In the genomic region with DNA sequence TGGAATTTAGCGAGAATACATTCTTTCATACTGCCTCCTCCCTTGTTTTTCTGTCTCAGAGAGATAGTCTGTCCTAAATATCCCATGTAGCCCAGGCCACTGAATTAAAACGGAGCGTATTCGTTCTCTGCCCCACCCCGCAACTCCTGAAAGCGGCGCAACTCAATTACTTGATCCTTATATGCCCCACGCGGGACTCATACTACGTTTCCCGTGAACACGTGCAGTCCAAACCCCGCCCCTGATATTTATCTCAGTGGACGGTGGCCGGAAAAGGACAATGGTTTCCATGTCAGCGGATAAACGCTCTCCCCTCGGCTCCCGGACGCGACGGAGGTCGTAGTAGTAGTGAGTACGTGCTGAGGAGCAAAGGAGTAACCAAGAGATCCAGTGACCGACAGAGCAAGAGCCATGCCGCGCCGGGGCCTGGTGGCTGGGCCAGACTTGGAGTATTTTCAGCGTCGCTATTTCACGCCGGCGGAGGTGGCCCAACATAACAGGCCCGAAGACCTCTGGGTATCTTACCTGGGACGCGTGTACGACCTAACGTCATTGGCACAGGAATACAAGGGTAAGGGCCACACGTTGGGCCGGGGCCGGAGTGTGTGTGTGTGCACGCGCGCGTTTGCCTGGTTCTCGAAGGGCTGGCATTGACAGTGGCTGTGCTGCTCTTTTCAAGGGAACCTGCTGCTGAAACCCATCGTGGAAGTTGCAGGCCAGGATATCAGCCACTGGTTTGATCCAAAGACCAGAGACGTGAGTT, we compare ENCODE assay signal across 8 cellular contexts. TPM values are rescaled to one million over a fixed set of nuclear protein-coding genes. Genes with fewer than 3 reads are reported as not detected.
A peak's percentile ranks its signal among the peaks of the same experiment; 100 is the strongest.
DNase-seq lines count a peak whose midpoint lies in the region; ATAC-seq and TF ChIP-seq lines count a peak whose summit lies in the region.

Gene CYB5D1 (plus strand): TSS at position 280 of the 763 bp plus-strand sequence. CDS start 132 bp downstream, at position 412.

- peak within 1 kb of the TSS; percentile 79 for H3K4me3 ChIP-seq in HUES6 (ENCODE audit: low read depth, low read length)
- peak within 1 kb of the TSS; percentile 71 to 93 (median 86) for H3K4me3 ChIP-seq in fibroblast of lung (replicated peaks in 1 of 4; ENCODE audit: control extremely low read depth in 1 of 4, insufficient read depth in 1 of 4, low read depth in 3 of 4, low read length in 4 of 4)

- H3K79me2 ChIP-seq in fibroblast of lung (ENCODE audit: control insufficient read depth, insufficient read depth, low read length): peaks cover 14% of the 10 kb centered on the region

- DNase-seq in Calu3 (peak; percentile 78), fibroblast of lung (ENCODE audit: low read depth in 2 of 2) (peak; percentile 92 to 97), natural killer cell (peak; percentile 85)
- DNase-seq in activated T-cell treated with anti-CD3 and anti-CD28 coated beads, Interleukin-2, amount 50 U/mL, for 4 hours: peak; percentile 83
- DNase-seq in stimulated activated naive CD8-positive, alpha-beta T cell treated with anti-CD3 and anti-CD28 coated beads, Interleukin-15, Interleukin-2, amounts not matched to agents 100 U/mL and 50 U/mL, for 24 hours: peak; percentile 88

- peaks cover 19% of the 10 kb centered on the region for H3K4me1 ChIP-seq in HUES6 (ENCODE audit: control insufficient read depth, insufficient read depth, low read length)
- peaks cover 18% of the 10 kb centered on the region for H3K4me1 ChIP-seq in fibroblast of lung (ENCODE audit: control insufficient read depth, extremely low read depth, insufficient read depth, low read length)

- intact Hi-C loops in Calu3 (cut with micrococcal nuclease; ENCODE audit: unreplicated experiment) (loop anchor here (1.0 to 10.0 kb wide), 4 partner anchors 15 to 131 kb away; no protein-coding TSS in a partner anchor), natural killer cell (cut with micrococcal nuclease) (loop anchor here (1.0 to 10.0 kb wide), 5 partner anchors 16 to 171 kb away; partner anchors contain the start of genes KDM6B, TP53 and WRAP53)

- peaks cover 7% of the 10 kb centered on the region for H3K4me1 Mint-ChIP-seq in Calu3 (ENCODE audit: low read depth, unreplicated experiment)
- H3K4me1 Mint-ChIP-seq in activated T-cell treated with anti-CD3 and anti-CD28 coated beads, Interleukin-2, amount 50 U/mL, for 4 hours (ENCODE audit: low read depth): peaks cover 16% of the 10 kb centered on the region
- H3K4me1 Mint-ChIP-seq in natural killer cell: peaks cover 5 to 9% of the 10 kb centered on the region in 2 donors

- no peaks in the 10 kb centered on the region for H3K27me3 Mint-ChIP-seq in Calu3 (ENCODE audit: unreplicated experiment)
- no peaks in the 10 kb centered on the region for H3K27me3 Mint-ChIP-seq in activated T-cell treated with anti-CD3 and anti-CD28 coated beads, Interleukin-2, amount 50 U/mL, for 4 hours (ENCODE audit: low read depth)
- H3K27me3 Mint-ChIP-seq in natural killer cell (ENCODE audit: low read depth in 2 of 2): no peaks in the 10 kb centered on the region

- H3K27ac Mint-ChIP-seq in Calu3 (ENCODE audit: unreplicated experiment): no peak within 1 kb of the TSS
- H3K27ac Mint-ChIP-seq in natural killer cell: no peak within 1 kb of the TSS

- TF ChIP-seq CTCF in Calu3 (IDR thresholded peaks at IDR 0.05; ENCODE audit: unreplicated experiment): no peak
- no peak for TF ChIP-seq CTCF in fibroblast of lung (conservative IDR thresholded peaks at IDR 0.05 in 1 of 2, IDR thresholded peaks at IDR 0.05 in 1 of 2; ENCODE audit: low read depth in 1 of 2, low read length in 2 of 2)
- no peak for TF ChIP-seq CTCF in natural killer cell (IDR thresholded peaks at IDR 0.05)

- ATAC-seq in GM21515 (IDR thresholded peaks at IDR 0.05; ENCODE audit: unreplicated experiment) (peak; percentile 37), natural killer cell (peak; percentile 52 to 74 (median 53))
- peak; percentile 47 to 49 for ATAC-seq in activated T-cell treated with anti-CD3 and anti-CD28 coated beads, Interleukin-2, amount 50 U/mL, for 4 hours
- ATAC-seq in stimulated activated naive CD8-positive, alpha-beta T cell treated with anti-CD3 and anti-CD28 coated beads, Interleukin-15, Interleukin-2, amounts not matched to agents 100 U/mL and 50 U/mL, for 24 hours: peak; percentile 29

- H3K36me3 Mint-ChIP-seq in Calu3 (ENCODE audit: insufficient read depth, unreplicated experiment) (peaks cover 8% of the 10 kb centered on the region), natural killer cell (no peaks in the 10 kb centered on the region)
- peaks cover 21% of the 10 kb centered on the region for H3K36me3 Mint-ChIP-seq in activated T-cell treated with anti-CD3 and anti-CD28 coated beads, Interleukin-2, amount 50 U/mL, for 4 hours (ENCODE audit: insufficient read depth)

- no peaks in the 10 kb centered on the region for H3K9me3 ChIP-seq in HUES6 (ENCODE audit: control insufficient read depth, insufficient read depth, low read depth, low read length)
- H3K9me3 ChIP-seq in fibroblast of lung (ENCODE audit: control insufficient read depth, insufficient read depth, low read depth, low read length): no peaks in the 10 kb centered on the region

- no peaks in the 10 kb centered on the region for H4K20me1 ChIP-seq in fibroblast of lung (ENCODE audit: control insufficient read depth, extremely low read depth, insufficient read depth, low read length)

- H3K9ac ChIP-seq in HUES6 (ENCODE audit: low read length) (peak within 1 kb of the TSS; percentile 93), fibroblast of lung (ENCODE audit: insufficient read depth, low read length) (peak within 1 kb of the TSS; percentile 80)

- peak within 1 kb of the TSS; percentile 99 for H3K4me2 ChIP-seq in fibroblast of lung (ENCODE audit: extremely low read depth, insufficient read depth, low read length)

- peak within 1 kb of the TSS; percentile 90 for H3K27ac ChIP-seq in HUES6 (ENCODE audit: low read depth, low read length)
- H3K27ac ChIP-seq in fibroblast of lung (ENCODE audit: insufficient read depth, low read length): peak within 1 kb of the TSS; percentile 92

- BruUV-seq in Calu3 (replicated peaks; lab: Mats Ljungman, UMichigan): no TSS peak

- CTCF ChIA-PET in Calu3 (lab: Charles Lee): interaction anchor here (0.7 to 1.1 kb wide), 7 partner anchors 13 to 238 kb away, joined by 3 to 5 read pairs (median 4); partner anchors contain the start of gene KDM6B

- H3K27me3 ChIP-seq in HUES6 (ENCODE audit: control insufficient read depth, insufficient read depth, low read length) (peaks cover 36% of the 10 kb centered on the region), fibroblast of lung (ENCODE audit: control insufficient read depth, insufficient read depth, low read length) (no peaks in the 10 kb centered on the region)

- H3K36me3 ChIP-seq in HUES6 (ENCODE audit: control insufficient read depth, insufficient read depth, low read length): peaks cover 15% of the 10 kb centered on the region
- H3K36me3 ChIP-seq in fibroblast of lung (ENCODE audit: control insufficient read depth, insufficient read depth, low read length): peaks cover 13% of the 10 kb centered on the region

- H3K9me3 Mint-ChIP-seq in Calu3 (ENCODE audit: low read depth, unreplicated experiment) (no peaks in the 10 kb centered on the region), natural killer cell (no peaks in the 10 kb centered on the region)
- no peaks in the 10 kb centered on the region for H3K9me3 Mint-ChIP-seq in activated T-cell treated with anti-CD3 and anti-CD28 coated beads, Interleukin-2, amount 50 U/mL, for 4 hours

- peak within 1 kb of the TSS; percentile 97 for H2AFZ ChIP-seq in fibroblast of lung (ENCODE audit: low read length)

- H3K4me3 Mint-ChIP-seq in Calu3 (ENCODE audit: low read depth, unreplicated experiment) (no peak within 1 kb of the TSS), natural killer cell (no peak within 1 kb of the TSS)
- no peak within 1 kb of the TSS for H3K4me3 Mint-ChIP-seq in activated T-cell treated with anti-CD3 and anti-CD28 coated beads, Interleukin-2, amount 50 U/mL, for 4 hours

TF ChIP-seq in PFSK-1, 5 proteins besides CTCF, POLR2A, EP300 and RAD21 (continues in another document):
- peak; percentile 95 for TF ChIP-seq SIN3A (IDR thresholded peaks at IDR 0.05; ENCODE audit: borderline replicate concordance, insufficient read depth, low read length)
- no peak for TF ChIP-seq TAF1 (IDR thresholded peaks at IDR 0.05; ENCODE audit: borderline replicate concordance, insufficient read depth, low read length)
- TF ChIP-seq REST (IDR thresholded peaks at IDR 0.05; ENCODE audit: insufficient read depth in 1 of 2, low read depth in 2 of 2, low read length in 2 of 2): 0 out of 4 replicates have a peak, but pooled peaks of 1 of the 2 experiments have one; percentile 21
- TF ChIP-seq POLR2AphosphoS5 (IDR thresholded peaks at IDR 0.05; ENCODE audit: low read depth, low read length): peak; percentile 33; the same call in 1 of the 2 replicates

RNA-seq across cellular contexts. Expression of gene CYB5D1, which starts in this region (rescaled TPM):
- total RNA-seq in Calu3 (2022) (8.0 and 8.4 TPM in 2 replicates), fibroblast of lung (6.9 and 7.4 TPM in 2 replicates), natural killer cell (10 to 100 TPM; 11.0 to 18.3 (median 11.5) TPM)
- polyA plus RNA-seq in PFSK-1 (2012; ENCODE audit: insufficient read length, low read depth): 16.4 TPM
- 10 to 100 TPM; 19.7 to 20.8 (median 20.6) TPM for total RNA-seq in activated T-cell treated with anti-CD3 and anti-CD28 coated beads, Interleukin-2, amount 50 U/mL, for 4 hours
- 6.8 and 8.7 TPM in 2 replicates for polyA plus RNA-seq in fibroblast of lung
- 6.5 and 7.3 TPM in 2 replicates for polyA plus RNA-seq in fibroblast of lung (2012)
- 11.5 and 14.4 TPM in 2 replicates for polyA minus RNA-seq in fibroblast of lung (ENCODE audit: low replicate concordance)

Comparison
In these comparisons a context has a peak if more than half of its experiments do, and no peak if none do; other contexts are left out.
1. Peak in every context shown above with its lines: DNase-seq, ATAC-seq, H3K4me3 ChIP-seq and H3K27ac ChIP-seq.